In genomic region chr18:285817-286216, GRCh38 we compare ENCODE assay signal across 31 cellular contexts.
"Had no signal": no experiment of that assay in that cellular context is flagged by ENCODE, and none has a peak within 500 bp of the region (broad histone marks: within the 10 kb centered on the region; RNA-seq: fewer than 3 reads in every experiment).

No MANE protein-coding gene starts in this region.

- H3K27ac ChIP-seq: brain microvascular endothelial cell, coronary artery, dorsolateral prefrontal cortex, esophagus muscularis mucosa, foreskin keratinocyte, gastrocnemius medialis, heart left ventricle had no signal

- H3K9me3 ChIP-seq: esophagus muscularis mucosa, gastrocnemius medialis, heart left ventricle had no signal

- ATAC-seq: activated CD4-positive, alpha-beta T cell treated with anti-CD3 and anti-CD28 coated beads for 36 hours; activated CD8-positive, alpha-beta memory T cell treated with anti-CD3 and anti-CD28 coated beads, Interleukin-2, amount 10 ng/mL, durations not matched to agents 7 days and 5 days; activated CD8-positive, alpha-beta T cell treated with anti-CD3 and anti-CD28 coated beads, Interleukin-2, amount 10 ng/mL, durations not matched to agents 7 days and 5 days; foreskin keratinocyte; gastrocnemius medialis; T-helper 17 cell had no signal

- H3K27me3 Mint-ChIP-seq: dendritic cell treated with granulocyte-macrophage colony-stimulating factor and Interleukin-4, amounts not matched to agents 40 ng/mL and 50 ng/mL, for 4 days had no signal

- H3K27me3 ChIP-seq: dorsolateral prefrontal cortex, esophagus muscularis mucosa, foreskin keratinocyte, heart left ventricle had no signal

- H3K4me3 ChIP-seq: coronary artery, dorsolateral prefrontal cortex, esophagus muscularis mucosa, gastrocnemius medialis, heart left ventricle had no signal

- H3K9me3 Mint-ChIP-seq: activated CD4-positive, alpha-beta T cell treated with anti-CD3 and anti-CD28 coated beads, Interleukin-2, amount 10 ng/mL, durations not matched to agents 24 days and 14 days; central memory CD8-positive, alpha-beta T cell; dendritic cell treated with granulocyte-macrophage colony-stimulating factor and Interleukin-4, amounts not matched to agents 40 ng/mL and 50 ng/mL, for 4 days; endodermal cell; T-helper 2 cell treated with Interferon-gamma antibody and Interleukin-4, amounts not matched to agents 5 μg/mL and 100 μg/mL, for 36 hours had no signal

- H3K4me3 Mint-ChIP-seq: activated CD4-positive, alpha-beta memory T cell treated with anti-CD3 and anti-CD28 coated beads for 36 hours; activated CD4-positive, alpha-beta T cell treated with anti-CD3 and anti-CD28 coated beads for 36 hours; activated CD4-positive, alpha-beta T cell treated with anti-CD3 and anti-CD28 coated beads, Interleukin-2, amount 10 ng/mL, durations not matched to agents 24 days and 14 days; activated CD8-positive, alpha-beta memory T cell treated with anti-CD3 and anti-CD28 coated beads, Interleukin-2, amount 10 ng/mL, durations not matched to agents 7 days and 5 days; activated CD8-positive, alpha-beta T cell treated with anti-CD3 and anti-CD28 coated beads, Interleukin-2, amount 10 ng/mL, durations not matched to agents 7 days and 5 days; activated naive CD8-positive, alpha-beta T cell; central memory CD8-positive, alpha-beta T cell; dendritic cell treated with granulocyte-macrophage colony-stimulating factor and Interleukin-4, amounts not matched to agents 40 ng/mL and 50 ng/mL, for 4 days; endodermal cell; T-helper 17 cell; T-helper 2 cell treated with Interferon-gamma antibody and Interleukin-4, amounts not matched to agents 5 μg/mL and 100 μg/mL, for 36 hours had no signal

- H3K4me1 Mint-ChIP-seq: central memory CD8-positive, alpha-beta T cell; endodermal cell had no signal

- H3K36me3 Mint-ChIP-seq: activated CD4-positive, alpha-beta memory T cell treated with anti-CD3 and anti-CD28 coated beads for 36 hours; activated CD8-positive, alpha-beta memory T cell treated with anti-CD3 and anti-CD28 coated beads, Interleukin-2, amount 10 ng/mL, durations not matched to agents 7 days and 5 days; activated naive CD8-positive, alpha-beta T cell had no signal

- DNase-seq: activated CD4-positive, alpha-beta memory T cell treated with anti-CD3 and anti-CD28 coated beads for 36 hours; activated CD4-positive, alpha-beta T cell treated with anti-CD3 and anti-CD28 coated beads for 36 hours; activated CD4-positive, alpha-beta T cell treated with anti-CD3 and anti-CD28 coated beads, Interleukin-2, amount 10 ng/mL, durations not matched to agents 24 days and 14 days; activated CD4-positive, CD25-positive, alpha-beta regulatory T cell; activated CD4-positive, CD25-positive, alpha-beta regulatory T cell treated with anti-CD3 and anti-CD28 coated beads, Interleukin-2, amount 50 U/mL, for 72 hours; activated CD8-positive, alpha-beta memory T cell treated with anti-CD3 and anti-CD28 coated beads, Interleukin-2, amount 10 ng/mL, durations not matched to agents 7 days and 5 days; activated CD8-positive, alpha-beta memory T cell treated with anti-CD3 and anti-CD28 coated beads, Interleukin-2, amount 50 U/mL, for 4 hours; activated CD8-positive, alpha-beta T cell treated with anti-CD3 and anti-CD28 coated beads, Interleukin-2, amount 10 ng/mL, durations not matched to agents 7 days and 5 days; activated effector memory CD4-positive, alpha-beta T cell treated with Interleukin-2 at 50 U/mL for 16 hours; activated gamma-delta T cell treated with Interleukin-2 at 50 U/mL for 16 hours; activated naive CD4-positive, alpha-beta T cell treated with anti-CD3 and anti-CD28 coated beads, Interleukin-2, amount 50 U/mL, for 16 hours; activated naive CD4-positive, alpha-beta T cell treated with Interleukin-2 at 50 U/mL for 16 hours; activated T-cell treated with anti-CD3 and anti-CD28 coated beads, Interleukin-2, amount 50 U/mL, for 1 hour; activated T-cell treated with anti-CD3 and anti-CD28 coated beads, Interleukin-2, amount 50 U/mL, for 48 hours; effector memory CD4-positive, alpha-beta T cell; endodermal cell; foreskin keratinocyte; gastrocnemius medialis; glutamatergic neuron; heart left ventricle; T-helper 1 cell; T-helper 17 cell; T1000 had no signal

- H3K36me3 ChIP-seq: brain microvascular endothelial cell, esophagus muscularis mucosa, gastrocnemius medialis, heart left ventricle had no signal

- H3K4me1 ChIP-seq: esophagus muscularis mucosa, foreskin keratinocyte, gastrocnemius medialis had no signal

- H3K27ac Mint-ChIP-seq: activated CD4-positive, alpha-beta memory T cell treated with anti-CD3 and anti-CD28 coated beads for 36 hours; activated CD4-positive, alpha-beta T cell treated with anti-CD3 and anti-CD28 coated beads for 36 hours; activated CD4-positive, alpha-beta T cell treated with anti-CD3 and anti-CD28 coated beads, Interleukin-2, amount 10 ng/mL, durations not matched to agents 24 days and 14 days; activated CD8-positive, alpha-beta memory T cell treated with anti-CD3 and anti-CD28 coated beads, Interleukin-2, amount 10 ng/mL, durations not matched to agents 7 days and 5 days; activated CD8-positive, alpha-beta T cell treated with anti-CD3 and anti-CD28 coated beads, Interleukin-2, amount 10 ng/mL, durations not matched to agents 7 days and 5 days; activated naive CD8-positive, alpha-beta T cell; dendritic cell treated with granulocyte-macrophage colony-stimulating factor and Interleukin-4, amounts not matched to agents 40 ng/mL and 50 ng/mL, for 4 days; endodermal cell; T-helper 17 cell; T-helper 2 cell treated with Interferon-gamma antibody and Interleukin-4, amounts not matched to agents 5 μg/mL and 100 μg/mL, for 36 hours had no signal
